ENCODE assay signal across 1 cellular context in genomic region chr11:119322921-119323531, GRCh38.
TF ChIP-seq lines count a peak whose summit lies in the region.

No MANE protein-coding gene starts in this region.

TF ChIP-seq in GM12878, 131 proteins besides CTCF, POLR2A, EP300 and RAD21:
- 0 out of 3 replicates have a peak, but pooled peaks of 1 of the 2 experiments have one; percentile 3 for TF ChIP-seq EGR1 (IDR thresholded peaks at IDR 0.05; ENCODE audit: borderline replicate concordance in 1 of 2, low read depth in 2 of 2, low read length in 2 of 2)
- no peak for TF ChIP-seq ZZZ3 (IDR thresholded peaks at IDR 0.05; ENCODE audit: control insufficient read depth, insufficient read length, low read depth)
